Comparison of ENCODE assay signal across 15 cellular contexts in genomic region chr1:31755197-31755611, GRCh38. TPM values are rescaled to one million over a fixed set of nuclear protein-coding genes. Genes with fewer than 3 reads are reported as not detected.
DNase-seq lines count a peak whose midpoint lies in the region; ATAC-seq, FAIRE-seq and TF ChIP-seq lines count a peak whose summit lies in the region.
"Had no signal": no experiment of that assay in that cellular context is flagged by ENCODE, and none has a peak within 500 bp of the region (broad histone marks: within the 10 kb centered on the region; RNA-seq: fewer than 3 reads in every experiment).

No MANE protein-coding gene starts in this region.

- no peak for ATAC-seq in A549
- ATAC-seq in GM18520 (IDR thresholded peaks at IDR 0.05; ENCODE audit: unreplicated experiment) = no peak
- no peak for ATAC-seq in HG02571 (IDR thresholded peaks at IDR 0.05; ENCODE audit: unreplicated experiment)
- ATAC-seq: foreskin keratinocyte had no signal

- no peak for TF ChIP-seq RAD21 in A549 (conservative IDR thresholded peaks at IDR 0.05 in 1 of 2, IDR thresholded peaks at IDR 0.05 in 1 of 2)

- H3K27me3 Mint-ChIP-seq in H9 (ENCODE audit: low read depth) = no peaks in the 10 kb centered on the region; the same call in 1 of the 2 replicates
- H3K27me3 Mint-ChIP-seq in endothelial cell (ENCODE audit: unreplicated experiment) = peaks cover 6% of the 10 kb centered on the region

- FAIRE-seq in A549 (lab: Jason Lieb, UNC) = no peak
- no peak for FAIRE-seq in kidney (lab: Jason Lieb, UNC)

- peaks cover 19% of the 10 kb centered on the region for H3K4me1 ChIP-seq in A549
- H3K4me1 ChIP-seq in adrenal gland (replicated peaks in 1 of 2) = peaks cover 0 to 23% of the 10 kb centered on the region in 2 donors
- peaks cover 4 to 18% of the 10 kb centered on the region in 2 donors for H3K4me1 ChIP-seq in kidney (ENCODE audit: control insufficient read depth in 1 of 2, insufficient read depth in 1 of 2, low read depth in 1 of 2, low read length in 2 of 2)
- peaks cover 11% of the 10 kb centered on the region; the same call in 1 of the 2 replicates for H3K4me1 ChIP-seq in H9 (ENCODE audit: insufficient read depth, low read length)

- H3K9ac ChIP-seq in kidney (ENCODE audit: low read length in 2 of 2) (no peak overlapping the region), H9 (ENCODE audit: extremely low read depth, insufficient read length, low read length) (no peak overlapping the region)

- H3K56ac ChIP-seq in H9 (ENCODE audit: insufficient read length, low read depth, low read length) = no peak overlapping the region

- no peak overlapping the region for H3K14ac ChIP-seq in H9 (ENCODE audit: insufficient read depth, low read length)

- POLR2A ChIA-PET in A549 (lab: Yijun Ruan, JAX) = no interaction called here

- H3K9me3 Mint-ChIP-seq in H9 (no peaks in the 10 kb centered on the region), endothelial cell (ENCODE audit: unreplicated experiment) (no peaks in the 10 kb centered on the region)
- H3K9me3 Mint-ChIP-seq: dendritic cell treated with granulocyte-macrophage colony-stimulating factor and Interleukin-4, amounts not matched to agents 40 ng/mL and 50 ng/mL, for 4 days had no signal

- no peak overlapping the region for H2BK12ac ChIP-seq in H9 (ENCODE audit: insufficient read length, low read depth, low read length)

- no peaks in the 10 kb centered on the region for H4K20me1 ChIP-seq in H9 (ENCODE audit: control insufficient read depth, insufficient read depth, insufficient read length)

- no peak overlapping the region for H3K4me3 Mint-ChIP-seq in H9
- no peak overlapping the region for H3K4me3 Mint-ChIP-seq in endothelial cell (ENCODE audit: unreplicated experiment)
- H3K4me3 Mint-ChIP-seq: dendritic cell treated with granulocyte-macrophage colony-stimulating factor and Interleukin-4, amounts not matched to agents 40 ng/mL and 50 ng/mL, for 4 days had no signal

- TF ChIP-seq POLR2A in A549 (IDR thresholded peaks at IDR 0.05; ENCODE audit: low read length) (no peak), adrenal gland (IDR thresholded peaks at IDR 0.05) (no peak)

- no peak overlapping the region for H4K8ac ChIP-seq in H9 (replicated peaks; ENCODE audit: insufficient read length, low read depth, low read length)

- H3T11ph ChIP-seq in H9 (ENCODE audit: low read length) = no peak overlapping the region

- no peak overlapping the region for H2AK5ac ChIP-seq in H9 (ENCODE audit: insufficient read length, low read length)

- H3K36me3 ChIP-seq in adrenal gland (replicated peaks in 1 of 2) (no peaks in the 10 kb centered on the region), kidney (ENCODE audit: control insufficient read depth in 1 of 2, insufficient read depth in 2 of 2, low read length in 2 of 2) (no peaks in the 10 kb centered on the region)
- H3K36me3 ChIP-seq: thoracic aorta had no signal

- H3K27ac Mint-ChIP-seq in H9 (no peak overlapping the region; a peak in 1 of 7 replicates), endothelial cell (ENCODE audit: unreplicated experiment) (no peak overlapping the region)
- H3K27ac Mint-ChIP-seq: dendritic cell treated with granulocyte-macrophage colony-stimulating factor and Interleukin-4, amounts not matched to agents 40 ng/mL and 50 ng/mL, for 4 days had no signal

- H3K27me3 ChIP-seq in adrenal gland = no peaks in the 10 kb centered on the region
- no peaks in the 10 kb centered on the region for H3K27me3 ChIP-seq in H9 (ENCODE audit: insufficient read depth, low read length)
- H3K27me3 ChIP-seq: foreskin keratinocyte had no signal

- intact Hi-C loops in adrenal gland (cut with DNase I) (no loop called here), kidney (cut with DNase I) (no loop called here)

- no peak overlapping the region for H2AFZ ChIP-seq in H9 (ENCODE audit: low read length)

- H2BK5ac ChIP-seq in H9 (ENCODE audit: insufficient read length, low read length) = no peak overlapping the region

- TF ChIP-seq CTCF in A549 (IDR thresholded peaks at IDR 0.05) (no peak), adrenal gland (IDR thresholded peaks at IDR 0.05) (no peak), kidney (IDR thresholded peaks at IDR 0.05; ENCODE audit: borderline replicate concordance, extremely low read depth, insufficient read depth) (no peak), H9 (conservative IDR thresholded peaks at IDR 0.05) (no peak), endothelial cell (IDR thresholded peaks at IDR 0.05; ENCODE audit: unreplicated experiment) (no peak)

- 76% methylated on average over 8 of the region's 9 CpGs for WGBS in A549 (ENCODE audit: missing lambda C conversion rate)
- 35 to 67% (median 54%) methylated on average over 3 to 9 of the region's 9 CpGs for WGBS in adrenal gland, 4 donors
- WGBS in H9 (ENCODE audit: extremely low coverage, insufficient read length, low lambda C conversion rate) = no CpG with 5 or more reads among the region's 9 CpGs

- no peaks in the 10 kb centered on the region for H3K9me3 ChIP-seq in A549
- no peaks in the 10 kb centered on the region for H3K9me3 ChIP-seq in adrenal gland (replicated peaks in 1 of 3)
- H3K9me3 ChIP-seq in kidney (ENCODE audit: control insufficient read depth in 1 of 2, low read length in 2 of 2) = no peaks in the 10 kb centered on the region
- H3K9me3 ChIP-seq in H9 (ENCODE audit: control insufficient read depth, low read depth, low read length) = no peaks in the 10 kb centered on the region
- H3K9me3 ChIP-seq: thoracic aorta had no signal

- no peak overlapping the region for H2BK120ac ChIP-seq in H9 (ENCODE audit: low read depth, low read length, poor library complexity, severe bottlenecking)

- no peak overlapping the region for H3K4ac ChIP-seq in H9 (ENCODE audit: low read depth, low read length)

- H3K4me1 Mint-ChIP-seq in H9 (peaks cover 43 to 52% of the 10 kb centered on the region in 2 experiments), endothelial cell (ENCODE audit: unreplicated experiment) (peaks cover 30% of the 10 kb centered on the region)

- H3K36me3 Mint-ChIP-seq in H9 (ENCODE audit: insufficient read depth in 1 of 3, low read depth in 3 of 3) (no peaks in the 10 kb centered on the region), endothelial cell (ENCODE audit: low read depth, unreplicated experiment) (no peaks in the 10 kb centered on the region)

- no peak overlapping the region for H3K18ac ChIP-seq in H9 (ENCODE audit: insufficient read length, low read depth, low read length)

- no peaks in the 10 kb centered on the region for H3K79me2 ChIP-seq in H9 (ENCODE audit: insufficient read depth, low read length)

- no peak for DNase-seq in A549 (ENCODE audit: low read depth in 1 of 2, low spot score in 1 of 2)
- DNase-seq in GM04503 (ENCODE audit: low read depth) = peak; percentile 31
- peak in 6 of 7 donors; percentile 27 to 69 (median 58) for DNase-seq in adrenal gland
- peak; percentile 89 for DNase-seq in kidney
- DNase-seq in H9 = no peak
- DNase-seq in endothelial cell (ENCODE audit: low spot score) = no peak
- DNase-seq: ACHN, DMS 273 treated with DMSO at 0.1 percent for 48 hours, NCI-H1105 treated with DMSO at 0.1 percent for 48 hours, NCI-H345 had no signal

- H3K23ac ChIP-seq in H9 (ENCODE audit: insufficient read length, low read depth, low read length) = no peak overlapping the region

- no peak overlapping the region for H4K91ac ChIP-seq in H9 (ENCODE audit: insufficient read length, low read depth, low read length)

- H3K79me1 ChIP-seq in H9 (ENCODE audit: insufficient read depth, low read depth, low read length, poor library complexity, severe bottlenecking) = no peaks in the 10 kb centered on the region

- H3K27ac ChIP-seq in A549 = no peak overlapping the region
- H3K27ac ChIP-seq in adrenal gland = peak overlapping the region in 1 of 5 donors; percentile 32
- no peak overlapping the region for H3K27ac ChIP-seq in kidney (ENCODE audit: low read depth in 2 of 2, low read length in 2 of 2)
- H3K27ac ChIP-seq in H9 (ENCODE audit: insufficient read length, low read depth, low read length) = no peak overlapping the region
- H3K27ac ChIP-seq: foreskin keratinocyte, thoracic aorta had no signal

- TF ChIP-seq EP300 in A549 (IDR thresholded peaks at IDR 0.05) = no peak

- H2BK20ac ChIP-seq in H9 (ENCODE audit: low read depth, low read length, poor library complexity, severe bottlenecking) = no peak overlapping the region

- H2BK15ac ChIP-seq in H9 (ENCODE audit: low read depth, low read length) = no peak overlapping the region

- H3K23me2 ChIP-seq in H9 (ENCODE audit: insufficient read length, low read depth, low read length, poor library complexity, severe bottlenecking) = no peaks in the 10 kb centered on the region

- H4K5ac ChIP-seq in H9 (ENCODE audit: insufficient read length, low read depth, low read length) = no peak overlapping the region

- H3K4me3 ChIP-seq in A549 (no peak overlapping the region), adrenal gland (no peak overlapping the region), kidney (ENCODE audit: low read length in 2 of 2) (no peak overlapping the region)
- H3K4me3 ChIP-seq: thoracic aorta had no signal

- CTCF ChIA-PET in A549 (lab: Yijun Ruan, JAX) = interaction anchor here (1.6 to 2.0 kb wide), 2 partner anchors 10 to 91 kb away, joined by 3 to 10 read pairs; no protein-coding TSS in a partner anchor

- H3K4me2 ChIP-seq in A549 = no peak overlapping the region
- no peak overlapping the region for H3K4me2 ChIP-seq in H9 (ENCODE audit: insufficient read depth, insufficient read length, low read length)

RNA-seq across cellular contexts. Expression of gene ADGRB2, which starts 8.9 kb away (rescaled TPM):
- polyA plus RNA-seq in A549 (2011; rRNA removed) (2.3 and 2.7 TPM in 2 replicates), A549 (2017; fragmentation: RNase III; extraction: RNeasy Plus Mini Kit Qiagen cat#74134 plus additional on column Dnase treatment) (6.3 to 7.0 TPM (median 6.6 TPM) in 3 replicates), adrenal gland (10 to 100 TPM in 1 of 3 donors, 1 to 10 TPM in 2; 1.8 to 57.3 (median 9.2) TPM), kidney (ENCODE audit: insufficient read depth, low read depth, low replicate concordance) (5.3 TPM)
- 6.5 and 9.5 TPM in 2 replicates for polyA plus RNA-seq in A549 (2012; cell fraction: cytosol; rRNA removed)
- polyA plus RNA-seq in A549 (2012; cell fraction: nucleus; rRNA removed) = 28.3 and 34.0 TPM in 2 replicates
- 2.5 and 3.3 TPM in 2 replicates for polyA minus RNA-seq in A549 (2011; rRNA and poly(A)+ RNA removed)
- total RNA-seq in adrenal gland (10 to 100 TPM in 1 of 8 donors, 1 to 10 TPM in 7; 2.2 to 15.1 (median 5.1) TPM), kidney (3.2 TPM), H9 (2021) (10.7 and 10.9 TPM in 2 replicates), endothelial cell (ENCODE audit: unreplicated experiment) (0.44 TPM)

RNA-seq across cellular contexts. Expression of gene COL16A1, which starts 51.4 kb away (rescaled TPM):
- 1.4 and 1.5 TPM in 2 replicates for polyA plus RNA-seq in A549 (2011; rRNA removed)
- 2.4 and 3.5 TPM in 2 replicates for polyA plus RNA-seq in A549 (2012; cell fraction: cytosol; rRNA removed)
- 15.3 and 19.1 TPM in 2 replicates for polyA plus RNA-seq in A549 (2012; cell fraction: nucleus; rRNA removed)
- 8.1 to 11.1 TPM (median 10.4 TPM) in 3 replicates for polyA plus RNA-seq in A549 (2017; fragmentation: RNase III; extraction: RNeasy Plus Mini Kit Qiagen cat#74134 plus additional on column Dnase treatment)
- polyA minus RNA-seq in A549 (2011; rRNA and poly(A)+ RNA removed) = 0.95 and 1.4 TPM in 2 replicates
- total RNA-seq in adrenal gland = 10 to 100 TPM; 18.5 to 41.2 (median 26.9) TPM
- polyA plus RNA-seq in adrenal gland = 100 to 1,000 TPM in 1 of 3 donors, 10 to 100 TPM in 1, 1 to 10 TPM in 1; 6.1 to 129 (median 49.8) TPM
- total RNA-seq in kidney = 29.0 TPM
- 9.2 TPM for polyA plus RNA-seq in kidney (ENCODE audit: insufficient read depth, low read depth, low replicate concordance)
- 6.2 and 6.5 TPM in 2 replicates for total RNA-seq in H9 (2021)
- total RNA-seq in endothelial cell (ENCODE audit: unreplicated experiment) = 5.3 TPM

Comparison
In these comparisons a context has a peak if more than half of its experiments do, and no peak if none do; other contexts are left out.
1. DNase-seq: peak in GM04503 (single experiment), adrenal gland (6 of 7) and kidney (single experiment); none in A549 (0 of 2), H9 (single experiment) and endothelial cell (single experiment).